In genomic region chr13:53206455-53206854, GRCh38 we compare ENCODE assay signal across 9 cellular contexts.
DNase-seq lines count a peak whose midpoint lies in the region; ATAC-seq and TF ChIP-seq lines count a peak whose summit lies in the region.
"Had no signal": no experiment of that assay in that cellular context is flagged by ENCODE, and none has a peak within 500 bp of the region (broad histone marks: within the 10 kb centered on the region; RNA-seq: fewer than 3 reads in every experiment).

No MANE protein-coding gene starts in this region.

- peak; percentile 22; the same call in 1 of the 2 replicates for TF ChIP-seq RAD21 in SK-N-SH (IDR thresholded peaks at IDR 0.05; ENCODE audit: low read length)

- H3K9ac ChIP-seq in SK-N-SH = no peak overlapping the region

- H3K9me2 ChIP-seq in SK-N-SH = no peaks in the 10 kb centered on the region

- no peaks in the 10 kb centered on the region for H3K79me2 ChIP-seq in SK-N-SH (ENCODE audit: insufficient read depth)

- H3K27me3 ChIP-seq in SK-N-SH (ENCODE audit: insufficient read depth) = no peaks in the 10 kb centered on the region
- no peaks in the 10 kb centered on the region for H3K27me3 ChIP-seq in testis

- no peaks in the 10 kb centered on the region for H3F3A ChIP-seq in SK-N-SH (replicated peaks; ENCODE audit: insufficient read depth)

- intact Hi-C loops in testis (cut with DNase I; ENCODE audit: low total_unique reads) = no loop called here

- H3K4me2 ChIP-seq in SK-N-SH = no peak overlapping the region

- DNase-seq in SK-N-SH = peak; percentile 31
- peak; percentile 40 for DNase-seq in NCI-H146 (lab: John Stamatoyannopoulos, UW)
- peak; percentile 4 for DNase-seq in choroid plexus epithelial cell (ENCODE audit: low read depth)
- DNase-seq in testis = no peak
- DNase-seq in globus pallidus (ENCODE audit: low spot score) = no peak
- DNase-seq in NCI-H774 (lab: John Stamatoyannopoulos, UW) = no peak
- DNase-seq in SKM-1 treated with dmso at 0.1 percent for 144 hours (lab: John Stamatoyannopoulos, UW; ENCODE audit: unreplicated experiment) = no peak
- DNase-seq: CD8-positive, alpha-beta T cell had no signal

- TF ChIP-seq EP300 in SK-N-SH (IDR thresholded peaks at IDR 0.05; ENCODE audit: borderline replicate concordance in 1 of 2, low read depth in 1 of 2, low read length in 1 of 2) = no peak

- H3K27ac ChIP-seq in SK-N-SH (ENCODE audit: low read depth in 2 of 2, low read length in 1 of 2) (no peak overlapping the region), testis (no peak overlapping the region)

- H3K36me3 ChIP-seq in SK-N-SH (replicated peaks in 1 of 2; ENCODE audit: control insufficient read depth in 1 of 2, insufficient read depth in 2 of 2, low read length in 1 of 2) = no peaks in the 10 kb centered on the region
- no peaks in the 10 kb centered on the region for H3K36me3 ChIP-seq in testis (ENCODE audit: low read depth, missing control alignments)

- TF ChIP-seq CTCF in SK-N-SH (IDR thresholded peaks at IDR 0.05) (peak; percentile 54), choroid plexus epithelial cell (conservative IDR thresholded peaks at IDR 0.05; ENCODE audit: low read depth, low read length) (peak; percentile 41), testis (IDR thresholded peaks at IDR 0.05) (peak in 2 of 3 experiments; percentile 41 to 50)

- CTCF ChIA-PET in SK-N-SH (lab: Yijun Ruan, JAX) = interaction anchor here (0.6 to 2.1 kb wide), 10 partner anchors 9 to 597 kb away, joined by 3 to 7 read pairs (median 4); no protein-coding TSS in a partner anchor

- POLR2A ChIA-PET in SK-N-SH (lab: Yijun Ruan, JAX) = no interaction called here

- ATAC-seq in SK-N-SH treated with all-trans-retinoic acid at 6 μM for 48 hours = no peak
- ATAC-seq: CD8-positive, alpha-beta T cell had no signal

- H4K20me1 ChIP-seq in SK-N-SH (ENCODE audit: insufficient read depth) = no peaks in the 10 kb centered on the region

- H3K4me3 ChIP-seq in SK-N-SH (ENCODE audit: low read depth in 2 of 2, low read length in 1 of 2) (no peak overlapping the region; a peak in 1 of 4 replicates), choroid plexus epithelial cell (ENCODE audit: low read depth, low read length) (no peak overlapping the region), testis (no peak overlapping the region)

- WGBS in SK-N-SH (ENCODE audit: low lambda C conversion rate) = 23% methylated on average over 1 of the region's 1 CpG
- 0 to 21% methylated on average over 1 of the region's 1 CpG for WGBS in testis, 2 donors

- H3K4me1 ChIP-seq in SK-N-SH (ENCODE audit: control insufficient read depth in 1 of 2, insufficient read depth in 2 of 2, low read depth in 1 of 2, low read length in 1 of 2) (no peaks in the 10 kb centered on the region; a peak in 2 of 4 replicates), testis (no peaks in the 10 kb centered on the region)

- H3K9me3 ChIP-seq in SK-N-SH = no peaks in the 10 kb centered on the region
- no peaks in the 10 kb centered on the region for H3K9me3 ChIP-seq in testis

- H2AFZ ChIP-seq in SK-N-SH (ENCODE audit: low read depth) = no peak overlapping the region

- TF ChIP-seq POLR2A in testis (IDR thresholded peaks at IDR 0.05) = no peak

TF ChIP-seq in SK-N-SH, 30 proteins besides CTCF, POLR2A, EP300 and RAD21 (continues in another document):
- TF ChIP-seq REST (IDR thresholded peaks at IDR 0.05; ENCODE audit: low read depth, low read length) (no peak), MXI1 (IDR thresholded peaks at IDR 0.05; ENCODE audit: low read depth, low read length) (no peak), MEF2A (IDR thresholded peaks at IDR 0.05; ENCODE audit: borderline replicate concordance, low read depth) (no peak), ZBTB33 (IDR thresholded peaks at IDR 0.05; ENCODE audit: borderline replicate concordance, low read depth) (no peak), ELF1 (IDR thresholded peaks at IDR 0.05) (no peak), POLR2AphosphoS5 (IDR thresholded peaks at IDR 0.05; ENCODE audit: low read depth, low read length) (no peak)

TF ChIP-seq in SK-N-SH treated with all-trans-retinoic acid at 6 μM for 48 hours, 23 proteins besides CTCF, POLR2A, EP300 and RAD21:
- TF ChIP-seq POU6F1 (CRISPR knock-in tag; IDR thresholded peaks at IDR 0.05; ENCODE audit: borderline replicate concordance, low read depth) (no peak), PPARA (CRISPR knock-in tag; IDR thresholded peaks at IDR 0.05; ENCODE audit: borderline replicate concordance) (no peak), ZNF70 (CRISPR knock-in tag; IDR thresholded peaks at IDR 0.05) (no peak), ZC3H10 (CRISPR knock-in tag; IDR thresholded peaks at IDR 0.05) (no peak), OSR1 (CRISPR knock-in tag; IDR thresholded peaks at IDR 0.05) (no peak), TSHZ2 (CRISPR knock-in tag; IDR thresholded peaks at IDR 0.05) (no peak), BACH2 (CRISPR knock-in tag; IDR thresholded peaks at IDR 0.05; ENCODE audit: borderline replicate concordance) (no peak), ESRRG (CRISPR knock-in tag; IDR thresholded peaks at IDR 0.05) (no peak), ISL1 (CRISPR knock-in tag; IDR thresholded peaks at IDR 0.05) (no peak)
- TF ChIP-seq, protein P1, sequence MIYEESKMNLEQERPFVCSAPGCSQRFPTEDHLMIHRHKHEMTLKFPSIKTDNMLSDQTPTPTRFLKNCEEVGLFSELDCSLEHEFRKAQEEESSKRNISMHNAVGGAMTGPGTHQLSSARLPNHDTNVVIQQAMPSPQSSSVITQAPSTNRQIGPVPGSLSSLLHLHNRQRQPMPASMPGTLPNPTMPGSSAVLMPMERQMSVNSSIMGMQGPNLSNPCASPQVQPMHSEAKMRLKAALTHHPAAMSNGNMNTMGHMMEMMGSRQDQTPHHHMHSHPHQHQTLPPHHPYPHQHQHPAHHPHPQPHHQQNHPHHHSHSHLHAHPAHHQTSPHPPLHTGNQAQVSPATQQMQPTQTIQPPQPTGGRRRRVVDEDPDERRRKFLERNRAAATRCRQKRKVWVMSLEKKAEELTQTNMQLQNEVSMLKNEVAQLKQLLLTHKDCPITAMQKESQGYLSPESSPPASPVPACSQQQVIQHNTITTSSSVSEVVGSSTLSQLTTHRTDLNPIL (CRISPR knock-in tag; IDR thresholded peaks at IDR 0.05; ENCODE audit: low read depth) = no peak
TF ChIP-seq in SK-N-SH treated with all-trans-retinoic acid at 6 μM for 48 hours: peak in this region for 0.

Comparison
In these comparisons a context has a peak if more than half of its experiments do, and no peak if none do; other contexts are left out.
1. DNase-seq: peak in SK-N-SH (single experiment), NCI-H146 (single experiment) and choroid plexus epithelial cell (single experiment); none in testis (single experiment), globus pallidus (single experiment), NCI-H774 (single experiment) and SKM-1 treated with dmso at 0.1 percent for 144 hours (single experiment).
2. Peak in every context shown above with its lines, with median percentiles within 50 percentile points of each other: CTCF ChIP-seq.